In genomic region chr14:63938198-63939005, GRCh38 we compare ENCODE assay signal across 10 cellular contexts.
DNase-seq lines count a peak whose midpoint lies in the region; ATAC-seq and TF ChIP-seq lines count a peak whose summit lies in the region.
"Had no signal": no experiment of that assay in that cellular context is flagged by ENCODE, and none has a peak within 500 bp of the region (broad histone marks: within the 10 kb centered on the region; RNA-seq: fewer than 3 reads in every experiment).

No MANE protein-coding gene starts in this region.

- peak overlapping the region; percentile 27 for H3K27ac ChIP-seq in psoas muscle
- H3K27ac ChIP-seq: uterus had no signal

- H3K9me3 Mint-ChIP-seq in activated CD4-positive, alpha-beta T cell treated with anti-CD3 and anti-CD28 coated beads, Interleukin-2, amount 10 ng/mL, durations not matched to agents 24 days and 14 days: no peaks in the 10 kb centered on the region
- H3K9me3 Mint-ChIP-seq in activated CD4-positive, alpha-beta memory T cell treated with anti-CD3 and anti-CD28 coated beads for 36 hours: no peaks in the 10 kb centered on the region

- peaks cover 26% of the 10 kb centered on the region for H3K4me1 Mint-ChIP-seq in activated CD4-positive, alpha-beta T cell treated with anti-CD3 and anti-CD28 coated beads, Interleukin-2, amount 10 ng/mL, durations not matched to agents 24 days and 14 days
- peaks cover 41% of the 10 kb centered on the region for H3K4me1 Mint-ChIP-seq in activated CD4-positive, alpha-beta memory T cell treated with anti-CD3 and anti-CD28 coated beads for 36 hours (ENCODE audit: low read depth)

- TF ChIP-seq CTCF in psoas muscle (IDR thresholded peaks at IDR 0.05): no peak

- H3K4me1 ChIP-seq in psoas muscle: peaks cover 6% of the 10 kb centered on the region
- H3K4me1 ChIP-seq: uterus had no signal

- H3K4me3 Mint-ChIP-seq in activated CD4-positive, alpha-beta T cell treated with anti-CD3 and anti-CD28 coated beads, Interleukin-2, amount 10 ng/mL, durations not matched to agents 24 days and 14 days: no peak overlapping the region
- H3K4me3 Mint-ChIP-seq in activated CD4-positive, alpha-beta memory T cell treated with anti-CD3 and anti-CD28 coated beads for 36 hours: no peak overlapping the region

- no peak overlapping the region for H3K4me3 ChIP-seq in psoas muscle
- H3K4me3 ChIP-seq: uterus had no signal

- 83 to 92% (median 84%) methylated on average over 9 of the region's 9 CpGs for WGBS in psoas muscle, 3 donors

- no peak overlapping the region for H3K27ac Mint-ChIP-seq in activated CD4-positive, alpha-beta T cell treated with anti-CD3 and anti-CD28 coated beads, Interleukin-2, amount 10 ng/mL, durations not matched to agents 24 days and 14 days
- no peak overlapping the region for H3K27ac Mint-ChIP-seq in activated CD4-positive, alpha-beta memory T cell treated with anti-CD3 and anti-CD28 coated beads for 36 hours

- intact Hi-C loops in activated CD4-positive, alpha-beta T cell treated with anti-CD3 and anti-CD28 coated beads, Interleukin-2, amount 10 ng/mL, durations not matched to agents 24 days and 14 days (cut with micrococcal nuclease): no loop called here
- intact Hi-C loops in activated CD4-positive, alpha-beta memory T cell treated with anti-CD3 and anti-CD28 coated beads for 36 hours (cut with micrococcal nuclease): no loop called here
- intact Hi-C loops in psoas muscle (cut with DNase I): loop anchor here in 1 of 2 donors (5.0 kb wide), 1 partner anchor 86 kb away; the partner anchor contains the start of gene SYNE2

- H3K36me3 Mint-ChIP-seq in activated CD4-positive, alpha-beta T cell treated with anti-CD3 and anti-CD28 coated beads, Interleukin-2, amount 10 ng/mL, durations not matched to agents 24 days and 14 days (ENCODE audit: low read depth): peaks cover 17% of the 10 kb centered on the region
- peaks cover 14% of the 10 kb centered on the region for H3K36me3 Mint-ChIP-seq in activated CD4-positive, alpha-beta memory T cell treated with anti-CD3 and anti-CD28 coated beads for 36 hours

- peak; percentile 79 for DNase-seq in activated CD4-positive, alpha-beta T cell treated with anti-CD3 and anti-CD28 coated beads, Interleukin-2, amount 10 ng/mL, durations not matched to agents 24 days and 14 days
- no peak for DNase-seq in activated CD4-positive, alpha-beta T cell treated with anti-CD3 and anti-CD28 coated beads for 1 hour
- DNase-seq in activated CD4-positive, alpha-beta memory T cell treated with anti-CD3 and anti-CD28 coated beads for 36 hours: peak; percentile 33
- DNase-seq in psoas muscle (no peak), GM19240 (ENCODE audit: insufficient read length, low spot score) (no peak), NCI-H1694 treated with DMSO at 0.1 percent for 48 hours (lab: John Stamatoyannopoulos, UW) (no peak), DMS 273 treated with DMSO at 0.1 percent for 48 hours (lab: John Stamatoyannopoulos, UW) (no peak)
- DNase-seq: MM.1S, uterus had no signal

- peaks cover 0 to 28% of the 10 kb centered on the region in 2 donors for H3K36me3 ChIP-seq in psoas muscle (ENCODE audit: insufficient read depth in 1 of 2, low read depth in 1 of 2)
- H3K36me3 ChIP-seq: uterus had no signal

- H3K9me3 ChIP-seq in psoas muscle: no peaks in the 10 kb centered on the region
- H3K9me3 ChIP-seq: uterus had no signal

- CTCF ChIA-PET in activated CD4-positive, alpha-beta memory T cell treated with anti-CD3 and anti-CD28 coated beads for 36 hours (lab: Charles Lee): interaction anchor here (0.6 kb wide), 1 partner anchor 40 kb away, joined by 4 read pairs; no protein-coding TSS in a partner anchor

- POLR2A ChIA-PET in activated CD4-positive, alpha-beta memory T cell treated with anti-CD3 and anti-CD28 coated beads for 36 hours (lab: Charles Lee): interaction anchor here (0.6 kb wide), 1 partner anchor 40 kb away, joined by 3 read pairs; no protein-coding TSS in a partner anchor

- no peaks in the 10 kb centered on the region for H3K27me3 ChIP-seq in psoas muscle (ENCODE audit: insufficient read depth in 3 of 3, low read length in 2 of 3)
- H3K27me3 ChIP-seq: uterus had no signal

- no peaks in the 10 kb centered on the region for H3K27me3 Mint-ChIP-seq in activated CD4-positive, alpha-beta T cell treated with anti-CD3 and anti-CD28 coated beads, Interleukin-2, amount 10 ng/mL, durations not matched to agents 24 days and 14 days
- no peaks in the 10 kb centered on the region for H3K27me3 Mint-ChIP-seq in activated CD4-positive, alpha-beta memory T cell treated with anti-CD3 and anti-CD28 coated beads for 36 hours

- ATAC-seq in HG02588 (IDR thresholded peaks at IDR 0.05; ENCODE audit: unreplicated experiment) (peak; percentile 67), psoas muscle (peak; percentile 51 to 65 (median 64))

Comparison
In these comparisons a context has a peak if more than half of its experiments do, and no peak if none do; other contexts are left out.
1. DNase-seq: peak in activated CD4-positive, alpha-beta T cell treated with anti-CD3 and anti-CD28 coated beads, Interleukin-2, amount 10 ng/mL, durations not matched to agents 24 days and 14 days (single experiment) and activated CD4-positive, alpha-beta memory T cell treated with anti-CD3 and anti-CD28 coated beads for 36 hours (single experiment); none in activated CD4-positive, alpha-beta T cell treated with anti-CD3 and anti-CD28 coated beads for 1 hour (single experiment), psoas muscle (0 of 2), GM19240 (single experiment), NCI-H1694 treated with DMSO at 0.1 percent for 48 hours (single experiment) and DMS 273 treated with DMSO at 0.1 percent for 48 hours (single experiment).